ENCODE assay signal across 21 cellular contexts in the genomic region with DNA sequence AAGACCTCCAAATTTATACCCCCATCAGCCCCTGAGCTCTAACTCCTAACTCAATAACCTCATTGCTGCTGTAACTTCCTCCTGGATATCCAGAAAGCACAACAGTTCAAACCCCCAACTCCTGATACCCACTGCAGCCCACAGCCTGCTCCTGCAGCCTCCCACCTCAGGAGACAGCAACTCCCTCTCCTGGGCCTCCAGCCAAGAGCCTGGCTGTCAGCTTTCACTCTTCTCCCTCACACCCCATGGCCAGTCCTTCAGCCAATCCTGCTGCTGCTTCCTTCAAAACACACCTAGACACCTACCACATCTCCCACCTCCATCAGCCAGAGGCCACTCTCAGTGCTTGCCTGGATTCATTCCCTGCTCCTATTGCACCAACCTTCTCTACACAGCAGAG. TPM values are rescaled to one million over a fixed set of nuclear protein-coding genes. Genes with fewer than 3 reads are reported as not detected.
DNase-seq lines count a peak whose midpoint lies in the region; ATAC-seq and TF ChIP-seq lines count a peak whose summit lies in the region.
"Had no signal": no experiment of that assay in that cellular context is flagged by ENCODE, and none has a peak within 500 bp of the region (broad histone marks: within the 10 kb centered on the region; RNA-seq: fewer than 3 reads in every experiment).

No MANE protein-coding gene starts in this region.

- peak overlapping the region; percentile 10; the same call in 1 of the 2 replicates for H3K27ac ChIP-seq in RWPE1
- H3K27ac ChIP-seq: A549; BLaER1 treated with 17β-estradiol and CSF1 and Interleukin-3, amounts not matched to agents 10 nM and 100 nM; brain microvascular endothelial cell; transverse colon had no signal

- no peaks in the 10 kb centered on the region for H3K36me3 Mint-ChIP-seq in HFFc6 (ENCODE audit: low read depth)

- POLR2A ChIA-PET in RWPE1 (lab: Yijun Ruan, JAX; ENCODE audit: low non-redundant PET): no interaction called here

- no peak overlapping the region for H3K4me3 ChIP-seq in mucosa of descending colon
- H3K4me3 ChIP-seq: A549; BLaER1 treated with 17β-estradiol and CSF1 and Interleukin-3, amounts not matched to agents 10 nM and 100 nM; transverse colon had no signal

- intact Hi-C loops in mucosa of descending colon (cut with DNase I, micrococcal nuclease): no loop called here

- peaks cover 29% of the 10 kb centered on the region for H3K4me1 ChIP-seq in mucosa of descending colon (ENCODE audit: low read depth)

- CTCF ChIA-PET in RWPE1 (lab: Yijun Ruan, JAX): interaction anchor here (1.1 to 1.4 kb wide), 2 partner anchors 24 to 34 kb away, joined by 6 to 7 read pairs; no protein-coding TSS in a partner anchor

- H3K4me3 Mint-ChIP-seq in HFFc6: no peak overlapping the region
- H3K4me3 Mint-ChIP-seq: activated CD4-positive, alpha-beta memory T cell treated with anti-CD3 and anti-CD28 coated beads for 36 hours; activated T-cell treated with anti-CD3 and anti-CD28 coated beads, Interleukin-2, amount 50 U/mL, for 24 hours; IgD-negative memory B cell had no signal

- H3K36me3 ChIP-seq in mucosa of descending colon (ENCODE audit: low read depth): no peaks in the 10 kb centered on the region
- H3K36me3 ChIP-seq: brain microvascular endothelial cell, transverse colon had no signal

- peaks cover 14% of the 10 kb centered on the region for H3K27me3 Mint-ChIP-seq in HFFc6 (ENCODE audit: insufficient read depth)
- H3K27me3 Mint-ChIP-seq: activated CD4-positive, alpha-beta memory T cell treated with anti-CD3 and anti-CD28 coated beads for 36 hours; activated T-cell treated with anti-CD3 and anti-CD28 coated beads, Interleukin-2, amount 50 U/mL, for 24 hours had no signal

- H3K4me1 Mint-ChIP-seq in HFFc6 (ENCODE audit: low read depth): peaks cover 7% of the 10 kb centered on the region; the same call in 1 of the 2 replicates

- no peak for TF ChIP-seq CTCF in RWPE1 (conservative IDR thresholded peaks at IDR 0.05; ENCODE audit: low read depth)
- no peak for TF ChIP-seq CTCF in mucosa of descending colon (IDR thresholded peaks at IDR 0.05)
- TF ChIP-seq CTCF in HFFc6 (IDR thresholded peaks at IDR 0.05): no peak

- H3K9me3 ChIP-seq in mucosa of descending colon: no peaks in the 10 kb centered on the region
- H3K9me3 ChIP-seq: A549; BLaER1 treated with 17β-estradiol and CSF1 and Interleukin-3, amounts not matched to agents 10 nM and 100 nM; transverse colon had no signal

- no peak overlapping the region for H3K27ac Mint-ChIP-seq in HFFc6
- H3K27ac Mint-ChIP-seq: activated CD4-positive, alpha-beta memory T cell treated with anti-CD3 and anti-CD28 coated beads for 36 hours; activated T-cell treated with anti-CD3 and anti-CD28 coated beads, Interleukin-2, amount 50 U/mL, for 24 hours had no signal

- ATAC-seq in mucosa of descending colon (no peak), GM19395 (IDR thresholded peaks at IDR 0.05; ENCODE audit: unreplicated experiment) (no peak), HG02610 (IDR thresholded peaks at IDR 0.05; ENCODE audit: unreplicated experiment) (no peak)
- ATAC-seq: A549; activated naive CD4-positive, alpha-beta T cell treated with anti-CD3 and anti-CD28 coated beads, Interleukin-2, amount 50 U/mL, for 72 hours had no signal

- peak; percentile 50 for DNase-seq in NCI-H2107 treated with DMSO at 0.1 percent for 48 hours (lab: John Stamatoyannopoulos, UW; ENCODE audit: unreplicated experiment)
- DNase-seq in NCI-H2107 (lab: John Stamatoyannopoulos, UW): no peak
- DNase-seq in DMS153 treated with DMSO at 0.1 percent for 48 hours (lab: John Stamatoyannopoulos, UW; ENCODE audit: unreplicated experiment): peak; percentile 34
- DNase-seq in RWPE1 (ENCODE audit: low spot score): no peak
- DNase-seq in mucosa of descending colon: peak in 2 of 3 donors; percentile 12 to 25
- no peak for DNase-seq in HFFc6
- DNase-seq: activated CD4-positive, alpha-beta memory T cell treated with anti-CD3 and anti-CD28 coated beads for 36 hours; activated T-cell treated with anti-CD3 and anti-CD28 coated beads, Interleukin-2, amount 50 U/mL, for 24 hours; brain microvascular endothelial cell; cortex of kidney; foreskin fibroblast; GOT3; kidney glomerular epithelial cell; midbrain; transverse colon had no signal

- H3K9me3 Mint-ChIP-seq in HFFc6: no peaks in the 10 kb centered on the region
- H3K9me3 Mint-ChIP-seq: activated CD4-positive, alpha-beta memory T cell treated with anti-CD3 and anti-CD28 coated beads for 36 hours; activated naive CD4-positive, alpha-beta T cell treated with anti-CD3 and anti-CD28 coated beads, Interleukin-2, amount 50 U/mL, for 72 hours; activated T-cell treated with anti-CD3 and anti-CD28 coated beads, Interleukin-2, amount 50 U/mL, for 24 hours; IgD-negative memory B cell had no signal

RNA-seq across cellular contexts. Expression of a gene that starts 5.4 kb away (rescaled TPM):
- 10 to 100 TPM in 1 of 3 donors, 1 to 10 TPM in 2; 1.2 to 11.8 (median 5.4) TPM for total RNA-seq in mucosa of descending colon
- 10 to 100 TPM; 11.8 to 24.6 (median 21.0) TPM for total RNA-seq in HFFc6 (2021; fragmentation: NEBNext Ultra II Directional; extraction: Animal tissue kit (Norgen Biotek cat#: 25700))

Comparison
In these comparisons a context has a peak if more than half of its experiments do, and no peak if none do; other contexts are left out.
1. DNase-seq: peak in NCI-H2107 treated with DMSO at 0.1 percent for 48 hours (single experiment), DMS153 treated with DMSO at 0.1 percent for 48 hours (single experiment) and mucosa of descending colon (2 of 3); none in NCI-H2107 (single experiment), RWPE1 (single experiment) and HFFc6 (single experiment).